11 cellular contexts compared by ENCODE assay signal in genomic region chr7:138890782-138891445, GRCh38.
DNase-seq lines count a peak whose midpoint lies in the region; TF ChIP-seq lines count a peak whose summit lies in the region.
"Had no signal": no experiment of that assay in that cellular context is flagged by ENCODE, and none has a peak within 500 bp of the region (broad histone marks: within the 10 kb centered on the region; RNA-seq: fewer than 3 reads in every experiment).

No MANE protein-coding gene starts in this region.

- H3K4me1 ChIP-seq in neuronal stem cell (ENCODE audit: control insufficient read depth in 2 of 2, insufficient read depth in 1 of 2, low read depth in 1 of 2, low read length in 2 of 2) (peaks cover 0 to 18% of the 10 kb centered on the region in 2 donors), thyroid gland (no peaks in the 10 kb centered on the region)

- H3K4ac ChIP-seq in neuronal stem cell (ENCODE audit: low read length): no peak overlapping the region

- no peak overlapping the region for H3K23ac ChIP-seq in neuronal stem cell (ENCODE audit: low read depth, low read length, poor library complexity)

- no peak for TF ChIP-seq POLR2A in thyroid gland (IDR thresholded peaks at IDR 0.05)

- H3K27ac ChIP-seq in neuronal stem cell (replicated peaks; ENCODE audit: low read length): no peak overlapping the region
- no peak overlapping the region for H3K27ac ChIP-seq in thyroid gland

- TF ChIP-seq CTCF in choroid plexus epithelial cell (conservative IDR thresholded peaks at IDR 0.05; ENCODE audit: low read depth, low read length) (no peak), thyroid gland (IDR thresholded peaks at IDR 0.05) (no peak), GM20000 (IDR thresholded peaks at IDR 0.05; ENCODE audit: extremely low read depth, missing control alignments) (no peak)

- H3K18ac ChIP-seq in neuronal stem cell (ENCODE audit: low read length): peak overlapping the region; percentile 7

- H3K36me3 ChIP-seq in neuronal stem cell (replicated peaks in 1 of 2; ENCODE audit: control insufficient read depth in 2 of 2, insufficient read depth in 2 of 2, low read length in 2 of 2): peaks cover 5 to 68% of the 10 kb centered on the region in 2 donors
- H3K36me3 ChIP-seq in thyroid gland: no peaks in the 10 kb centered on the region
- H3K36me3 ChIP-seq: MG63 had no signal

- in situ Hi-C loops in Caki2 (cut with HindIII; ENCODE audit: low pct_unique_long_range_greater_than_20kb, low sequenced_read_pairs): no loop called here

- no peak overlapping the region for H4K8ac ChIP-seq in neuronal stem cell (ENCODE audit: low read depth, low read length)

- no CpG with 5 or more reads among the region's 12 CpGs for WGBS in neuronal stem cell (ENCODE audit: extremely low coverage in 2 of 2, insufficient read length in 2 of 2, insufficient replicate concordance in 1 of 2), 2 donors
- WGBS in thyroid gland, 2 donors: 75 to 78% methylated on average over 12 of the region's 12 CpGs

- H2AFZ ChIP-seq in neuronal stem cell (ENCODE audit: low read length): no peak overlapping the region

- intact Hi-C loops in thyroid gland (cut with DNase I): no loop called here

- no peak overlapping the region for H4K91ac ChIP-seq in neuronal stem cell (ENCODE audit: low read depth, low read length, poor library complexity)

- no peak overlapping the region for H2BK120ac ChIP-seq in neuronal stem cell (ENCODE audit: low read depth, low read length)

- H2BK15ac ChIP-seq in neuronal stem cell (ENCODE audit: low read length): no peak overlapping the region

- no peak overlapping the region for H3K14ac ChIP-seq in neuronal stem cell (ENCODE audit: low read length)

- no peaks in the 10 kb centered on the region for H3K27me3 ChIP-seq in neuronal stem cell (ENCODE audit: control insufficient read depth in 3 of 3, insufficient read depth in 3 of 3, low read depth in 1 of 3, low read length in 3 of 3)
- H3K27me3 ChIP-seq in thyroid gland: no peaks in the 10 kb centered on the region
- H3K27me3 ChIP-seq: MG63 had no signal

- no peaks in the 10 kb centered on the region for H3K79me1 ChIP-seq in neuronal stem cell (ENCODE audit: low read depth, low read length)

- H2BK12ac ChIP-seq in neuronal stem cell (ENCODE audit: low read length): no peak overlapping the region

- H3K4me2 ChIP-seq in neuronal stem cell (ENCODE audit: insufficient read depth, low read length, poor library complexity, severe bottlenecking): no peak overlapping the region

- H2BK5ac ChIP-seq in neuronal stem cell (ENCODE audit: low read length): no peak overlapping the region

- no peak overlapping the region for H3K9ac ChIP-seq in neuronal stem cell (ENCODE audit: low read depth, low read length, poor library complexity)

- no peak overlapping the region for H2AK5ac ChIP-seq in neuronal stem cell (ENCODE audit: low read depth, low read length)

- H3K9me3 ChIP-seq in neuronal stem cell (replicated peaks in 1 of 2; ENCODE audit: control insufficient read depth in 2 of 2, insufficient read depth in 1 of 2, low read depth in 1 of 2, low read length in 2 of 2) (no peaks in the 10 kb centered on the region), thyroid gland (no peaks in the 10 kb centered on the region)
- H3K9me3 ChIP-seq: MG63 had no signal

- H3K4me3 ChIP-seq in choroid plexus epithelial cell (ENCODE audit: low read depth, low read length) (peak overlapping the region; percentile 28), neuronal stem cell (ENCODE audit: low read length in 2 of 2) (no peak overlapping the region), thyroid gland (replicated peaks in 1 of 3) (no peak overlapping the region)
- H3K4me3 ChIP-seq: MG63 had no signal

- peak; percentile 40 for DNase-seq in Caki2 (ENCODE audit: low read depth)
- DNase-seq in NCI-H1092 treated with DMSO at 0.1 percent for 48 hours (lab: John Stamatoyannopoulos, UW): peak; percentile 51
- DNase-seq in choroid plexus epithelial cell (ENCODE audit: low read depth): peak; percentile 73
- DNase-seq in neuronal stem cell (ENCODE audit: low spot score): no peak
- DNase-seq in superior temporal gyrus (ENCODE audit: extremely low spot score): no peak
- DNase-seq in COR-L47 (lab: John Stamatoyannopoulos, UW): no peak
- no peak for DNase-seq in thyroid gland
- DNase-seq in GM20000 (ENCODE audit: low spot score): no peak
- DNase-seq: cortex of kidney, MG63, right cardiac atrium had no signal

Comparison
In these comparisons a context has a peak if more than half of its experiments do, and no peak if none do; other contexts are left out.
1. DNase-seq: peak in Caki2 (single experiment), NCI-H1092 treated with DMSO at 0.1 percent for 48 hours (single experiment) and choroid plexus epithelial cell (single experiment); none in neuronal stem cell (single experiment), superior temporal gyrus (single experiment), COR-L47 (single experiment), thyroid gland (0 of 2) and GM20000 (single experiment).